In the genomic region with DNA sequence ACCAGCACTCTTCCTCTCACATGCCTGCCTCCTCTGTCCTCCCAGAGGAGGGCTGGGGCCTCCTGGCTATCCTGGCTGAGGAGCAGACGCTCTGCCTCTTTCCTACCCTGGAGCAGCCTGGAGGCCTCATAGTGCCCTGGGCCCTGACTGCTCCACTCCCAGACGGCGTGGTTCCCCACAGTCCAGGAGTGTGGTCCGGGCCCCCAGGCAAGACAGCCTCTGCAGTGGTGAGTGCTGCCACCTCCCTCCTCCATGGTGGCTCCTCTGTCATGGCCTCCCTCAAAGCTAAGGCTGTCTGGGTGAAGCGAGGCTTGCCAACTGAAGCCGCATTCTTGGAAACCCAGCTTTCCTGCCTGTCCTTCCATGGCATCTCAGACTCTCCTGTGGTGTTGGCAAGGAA, we compare ENCODE assay signal across 21 cellular contexts. TPM values are rescaled to one million over a fixed set of nuclear protein-coding genes. Genes with fewer than 3 reads are reported as not detected.
DNase-seq lines count a peak whose midpoint lies in the region; ATAC-seq and TF ChIP-seq lines count a peak whose summit lies in the region.
"Had no signal": no experiment of that assay in that cellular context is flagged by ENCODE, and none has a peak within 500 bp of the region (broad histone marks: within the 10 kb centered on the region; RNA-seq: fewer than 3 reads in every experiment).

No MANE protein-coding gene starts in this region.

- no peak overlapping the region for H3K9ac ChIP-seq in neuronal stem cell (ENCODE audit: low read depth, low read length, poor library complexity)
- H3K9ac ChIP-seq: GM23248 had no signal

- H3K4me1 Mint-ChIP-seq in chondrocyte (ENCODE audit: low read depth), result no peaks in the 10 kb centered on the region
- H3K4me1 Mint-ChIP-seq: CD14-positive monocyte had no signal

- no peak overlapping the region for H3K4me3 Mint-ChIP-seq in chondrocyte (ENCODE audit: unreplicated experiment)
- H3K4me3 Mint-ChIP-seq: CD14-positive monocyte; CD8-positive, alpha-beta T cell had no signal

- no peak overlapping the region for H4K8ac ChIP-seq in neuronal stem cell (ENCODE audit: low read depth, low read length)

- ATAC-seq in aorta (ENCODE audit: low FRiP score), result peak; percentile 42
- ATAC-seq in GM18502 (IDR thresholded peaks at IDR 0.05; ENCODE audit: poor library complexity, unreplicated experiment), result no peak
- ATAC-seq in GM18505 (IDR thresholded peaks at IDR 0.05; ENCODE audit: unreplicated experiment), result no peak
- ATAC-seq: CD8-positive, alpha-beta T cell; GM12878 had no signal

- peaks cover 0 to 43% of the 10 kb centered on the region in 2 donors for H3K9me3 ChIP-seq in neuronal stem cell (replicated peaks in 1 of 2; ENCODE audit: control insufficient read depth in 2 of 2, insufficient read depth in 1 of 2, low read depth in 1 of 2, low read length in 2 of 2)
- peaks cover 1% of the 10 kb centered on the region for H3K9me3 ChIP-seq in aorta (ENCODE audit: control insufficient read depth, low read length)
- H3K9me3 ChIP-seq: BE2C had no signal

- H2AK5ac ChIP-seq in neuronal stem cell (ENCODE audit: low read depth, low read length), result no peak overlapping the region

- no CpG with 5 or more reads among the region's 6 CpGs for WGBS in neuronal stem cell (ENCODE audit: extremely low coverage in 2 of 2, insufficient read length in 2 of 2, insufficient replicate concordance in 1 of 2), 2 donors
- WGBS in aorta, 2 donors, result 72 to 77% methylated on average over 6 of the region's 6 CpGs

- H3K18ac ChIP-seq in neuronal stem cell (ENCODE audit: low read length), result no peak overlapping the region

- H3K4me3 ChIP-seq in neuronal stem cell (ENCODE audit: low read length in 2 of 2) (no peak overlapping the region), aorta (ENCODE audit: low read length in 2 of 2) (no peak overlapping the region)
- H3K4me3 ChIP-seq: GM12878, GM23248 had no signal

- H3K9me3 Mint-ChIP-seq in chondrocyte (ENCODE audit: low read depth), result peaks cover 30% of the 10 kb centered on the region

- peaks cover 0 to 5% (median 0%) of the 10 kb centered on the region in 3 experiments for H3K27me3 ChIP-seq in neuronal stem cell (ENCODE audit: control insufficient read depth in 3 of 3, insufficient read depth in 3 of 3, low read depth in 1 of 3, low read length in 3 of 3)
- no peaks in the 10 kb centered on the region for H3K27me3 ChIP-seq in aorta (ENCODE audit: control insufficient read depth in 1 of 2, insufficient read depth in 2 of 2, low read length in 1 of 2)
- H3K27me3 ChIP-seq: BE2C had no signal

- H3K27ac ChIP-seq in neuronal stem cell (replicated peaks; ENCODE audit: low read length) (no peak overlapping the region), aorta (ENCODE audit: low read depth in 1 of 2, low read length in 2 of 2) (no peak overlapping the region)
- H3K27ac ChIP-seq: GM23248, HL-60 had no signal

- no peak overlapping the region for H3K4me2 ChIP-seq in neuronal stem cell (ENCODE audit: insufficient read depth, low read length, poor library complexity, severe bottlenecking)

- intact Hi-C loops in aorta (cut with DNase I), result no loop called here

- H3K4me1 ChIP-seq in neuronal stem cell (ENCODE audit: control insufficient read depth in 2 of 2, insufficient read depth in 1 of 2, low read depth in 1 of 2, low read length in 2 of 2), result no peaks in the 10 kb centered on the region
- H3K4me1 ChIP-seq in aorta (ENCODE audit: control insufficient read depth in 1 of 2, insufficient read depth in 2 of 2, low read length in 2 of 2), result no peaks in the 10 kb centered on the region
- H3K4me1 ChIP-seq: BE2C had no signal

- no peak overlapping the region for H3K4ac ChIP-seq in neuronal stem cell (ENCODE audit: low read length)

- DNase-seq in D341Med (ENCODE audit: low spot score) (peak; percentile 7), chondrocyte (ENCODE audit: low spot score) (peak; percentile 75), neuronal stem cell (ENCODE audit: low spot score) (no peak), aorta (no peak)
- no peak for DNase-seq in activated CD4-positive, CD25-positive, alpha-beta regulatory T cell treated with anti-CD3 and anti-CD28 coated beads, Interleukin-2, amount 50 U/mL, for 72 hours
- DNase-seq: ACHN; BE2C; Calu3; CD8-positive, alpha-beta T cell; DMS 273 treated with DMSO at 0.1 percent for 48 hours; DMS53; DND-41; EL; GM23248; HCEC 1CT had no signal

- TF ChIP-seq CTCF in chondrocyte (IDR thresholded peaks at IDR 0.05), result no peak

- H3K27ac Mint-ChIP-seq in chondrocyte (ENCODE audit: unreplicated experiment), result no peak overlapping the region
- H3K27ac Mint-ChIP-seq: CD14-positive monocyte; CD8-positive, alpha-beta T cell had no signal

- H3K79me1 ChIP-seq in neuronal stem cell (ENCODE audit: low read depth, low read length), result no peaks in the 10 kb centered on the region

- H2BK120ac ChIP-seq in neuronal stem cell (ENCODE audit: low read depth, low read length), result no peak overlapping the region

- peak overlapping the region; percentile 13 for H2AFZ ChIP-seq in neuronal stem cell (ENCODE audit: low read length)
- H2AFZ ChIP-seq: GM23248 had no signal

- no peaks in the 10 kb centered on the region for H3K36me3 ChIP-seq in neuronal stem cell (replicated peaks in 1 of 2; ENCODE audit: control insufficient read depth in 2 of 2, insufficient read depth in 2 of 2, low read length in 2 of 2)
- H3K36me3 ChIP-seq in aorta (ENCODE audit: control insufficient read depth in 1 of 2, insufficient read depth in 2 of 2, low read length in 1 of 2), result no peaks in the 10 kb centered on the region
- H3K36me3 ChIP-seq: BE2C had no signal

- no peak overlapping the region for H2BK15ac ChIP-seq in neuronal stem cell (ENCODE audit: low read length)

- no peak for TF ChIP-seq POLR2A in GM18505 (IDR thresholded peaks at IDR 0.05; ENCODE audit: borderline replicate concordance, extremely low read depth, insufficient read depth, insufficient read length)

- H3K23ac ChIP-seq in neuronal stem cell (ENCODE audit: low read depth, low read length, poor library complexity), result no peak overlapping the region

- H3K36me3 Mint-ChIP-seq in chondrocyte (ENCODE audit: low read depth), result no peaks in the 10 kb centered on the region
- H3K36me3 Mint-ChIP-seq: CD14-positive monocyte; CD8-positive, alpha-beta T cell had no signal

- no peak overlapping the region for H3K14ac ChIP-seq in neuronal stem cell (ENCODE audit: low read length)

- H2BK12ac ChIP-seq in neuronal stem cell (ENCODE audit: low read length), result no peak overlapping the region

- H4K91ac ChIP-seq in neuronal stem cell (ENCODE audit: low read depth, low read length, poor library complexity), result no peak overlapping the region

- no peak overlapping the region for H2BK5ac ChIP-seq in neuronal stem cell (ENCODE audit: low read length)

- H3K27me3 Mint-ChIP-seq in chondrocyte (ENCODE audit: low read depth), result no peaks in the 10 kb centered on the region

RNA-seq across cellular contexts. Expression of gene GAB4, which starts 19.8 kb away (rescaled TPM):
- total RNA-seq in chondrocyte, result not detected in 3 replicates
- not detected for polyA plus RNA-seq in neuronal stem cell (2013, experiment 1 of 2)
- polyA plus RNA-seq in neuronal stem cell (2013, experiment 2 of 2), result 0.01 TPM
- not detected for total RNA-seq in aorta
- polyA plus RNA-seq in aorta, result not detected
- total RNA-seq: Calu3, G401, GM12878, GM23248 had no signal
- polyA plus RNA-seq: CD14-positive monocyte, GM12878, GM23248 had no signal

Comparison
In these comparisons a context has a peak if more than half of its experiments do, and no peak if none do; other contexts are left out.
1. DNase-seq: peak in D341Med (single experiment) and chondrocyte (single experiment); none in neuronal stem cell (single experiment), aorta (0 of 2) and activated CD4-positive, CD25-positive, alpha-beta regulatory T cell treated with anti-CD3 and anti-CD28 coated beads, Interleukin-2, amount 50 U/mL, for 72 hours (single experiment).